29 cellular contexts compared by ENCODE assay signal in genomic region chr9:108612510-108612909, GRCh38.
"Had no signal": no experiment of that assay in that cellular context is flagged by ENCODE, and none has a peak within 500 bp of the region (broad histone marks: within the 10 kb centered on the region; RNA-seq: fewer than 3 reads in every experiment).

No MANE protein-coding gene starts in this region.

- H3K27me3 Mint-ChIP-seq: activated CD4-positive, alpha-beta memory T cell treated with anti-CD3 and anti-CD28 coated beads for 36 hours; activated T-cell treated with anti-CD3 and anti-CD28 coated beads, Interleukin-2, amount 50 U/mL, for 24 hours; stimulated activated naive CD8-positive, alpha-beta T cell treated with anti-CD3 and anti-CD28 coated beads, Interleukin-15, amount 100 ng/mL, for 72 hours had no signal

- H3K4me3 ChIP-seq: esophagus muscularis mucosa, heart left ventricle, left lung, lower lobe of right lung, ovary, sigmoid colon, tibial artery, upper lobe of right lung had no signal

- H3K9me3 ChIP-seq: esophagus muscularis mucosa, heart left ventricle, left lung, lower lobe of right lung, ovary, sigmoid colon, tibial artery, upper lobe of right lung had no signal

- H3K36me3 ChIP-seq: esophagus muscularis mucosa, heart left ventricle, left lung, lower lobe of right lung, ovary, sigmoid colon, tibial artery, upper lobe of right lung, WERI-Rb-1 had no signal

- H3K27ac ChIP-seq: esophagus muscularis mucosa, foreskin keratinocyte, heart left ventricle, left lung, lower lobe of right lung, ovary, sigmoid colon, tibial artery, upper lobe of right lung, WERI-Rb-1 had no signal

- H3K27me3 ChIP-seq: esophagus muscularis mucosa, foreskin keratinocyte, heart left ventricle, left lung, ovary, sigmoid colon, tibial artery, upper lobe of right lung had no signal

- H3K4me1 Mint-ChIP-seq: stimulated activated effector memory CD8-positive, alpha-beta T cell treated with anti-CD3 and anti-CD28 coated beads, Interleukin-12 subunit alpha, Interleukin-12 subunit beta, amount 100 ng/mL, for 72 hours; stimulated activated naive CD8-positive, alpha-beta T cell treated with anti-CD3 and anti-CD28 coated beads, Interleukin-15, amount 100 ng/mL, for 72 hours had no signal

- H3K9me3 Mint-ChIP-seq: activated CD4-positive, alpha-beta memory T cell treated with anti-CD3 and anti-CD28 coated beads for 36 hours; activated T-cell treated with anti-CD3 and anti-CD28 coated beads, Interleukin-2, amount 50 U/mL, for 24 hours had no signal

- H3K4me1 ChIP-seq: esophagus muscularis mucosa, heart left ventricle, left lung, lower lobe of right lung, sigmoid colon, tibial artery, upper lobe of right lung had no signal

- DNase-seq: activated CD4-positive, alpha-beta memory T cell treated with anti-CD3 and anti-CD28 coated beads for 36 hours; activated CD4-positive, alpha-beta T cell treated with anti-CD3 and anti-CD28 coated beads for 48 hours; activated CD8-positive, alpha-beta memory T cell treated with anti-CD3 and anti-CD28 coated beads, Interleukin-2, amount 50 U/mL, for 48 hours; activated gamma-delta T cell; activated naive CD4-positive, alpha-beta T cell treated with anti-CD3 and anti-CD28 coated beads, Interleukin-2, amount 50 U/mL, for 16 hours; activated T-cell treated with anti-CD3 and anti-CD28 coated beads, Interleukin-2, amount 50 U/mL, for 24 hours; amygdala; caudate nucleus; cortex of kidney; heart left ventricle; kidney glomerular epithelial cell; left lung; lower lobe of right lung; mesendoderm; ovary; retina; sigmoid colon; small intestine; stimulated activated CD4-positive, alpha-beta T cell treated with anti-CD3 and anti-CD28 coated beads, Interleukin-4, amount 100 ng/mL, for 24 hours; stimulated activated naive CD8-positive, alpha-beta T cell treated with anti-CD3 and anti-CD28 coated beads, Interleukin-15, amount 100 ng/mL, for 72 hours; T-helper 9 cell; tibial artery; upper lobe of right lung; WERI-Rb-1 had no signal

- H3K27ac Mint-ChIP-seq: activated CD4-positive, alpha-beta memory T cell treated with anti-CD3 and anti-CD28 coated beads for 36 hours; activated T-cell treated with anti-CD3 and anti-CD28 coated beads, Interleukin-2, amount 50 U/mL, for 24 hours; progenitor cell of endocrine pancreas; stimulated activated effector memory CD8-positive, alpha-beta T cell treated with anti-CD3 and anti-CD28 coated beads, Interleukin-12 subunit alpha, Interleukin-12 subunit beta, amount 100 ng/mL, for 72 hours; stimulated activated naive CD8-positive, alpha-beta T cell treated with anti-CD3 and anti-CD28 coated beads, Interleukin-15, amount 100 ng/mL, for 72 hours had no signal

- H3K4me3 Mint-ChIP-seq: activated CD4-positive, alpha-beta memory T cell treated with anti-CD3 and anti-CD28 coated beads for 36 hours; activated T-cell treated with anti-CD3 and anti-CD28 coated beads, Interleukin-2, amount 50 U/mL, for 24 hours; stimulated activated effector memory CD8-positive, alpha-beta T cell treated with anti-CD3 and anti-CD28 coated beads, Interleukin-12 subunit alpha, Interleukin-12 subunit beta, amount 100 ng/mL, for 72 hours; stimulated activated naive CD8-positive, alpha-beta T cell treated with anti-CD3 and anti-CD28 coated beads, Interleukin-15, amount 100 ng/mL, for 72 hours had no signal

- ATAC-seq: activated CD4-positive, CD25-positive, alpha-beta regulatory T cell treated with anti-CD3 and anti-CD28 coated beads, Interleukin-2, amount 50 U/mL, for 24 hours; foreskin keratinocyte; heart left ventricle; left lung; lower lobe of right lung; stimulated activated effector memory CD8-positive, alpha-beta T cell treated with anti-CD3 and anti-CD28 coated beads, Interleukin-12 subunit alpha, Interleukin-12 subunit beta, amount 100 ng/mL, for 72 hours; stimulated activated naive CD8-positive, alpha-beta T cell treated with anti-CD3 and anti-CD28 coated beads, Interleukin-15, amount 100 ng/mL, for 72 hours; upper lobe of right lung had no signal

- H3K36me3 Mint-ChIP-seq: activated CD4-positive, alpha-beta memory T cell treated with anti-CD3 and anti-CD28 coated beads for 36 hours; stimulated activated effector memory CD8-positive, alpha-beta T cell treated with anti-CD3 and anti-CD28 coated beads, Interleukin-12 subunit alpha, Interleukin-12 subunit beta, amount 100 ng/mL, for 72 hours had no signal
